Comparison of ENCODE assay signal across 10 cellular contexts in genomic region chr6:30818426-30818841, GRCh38.
DNase-seq lines count a peak whose midpoint lies in the region; ATAC-seq, FAIRE-seq and TF ChIP-seq lines count a peak whose summit lies in the region.
"Had no signal": no experiment of that assay in that cellular context is flagged by ENCODE, and none has a peak within 500 bp of the region (broad histone marks: within the 10 kb centered on the region; RNA-seq: fewer than 3 reads in every experiment).

No MANE protein-coding gene starts in this region.

- no peaks in the 10 kb centered on the region for H3K79me2 ChIP-seq in GM23338 (replicated peaks; ENCODE audit: insufficient read depth)

- CTCF ChIA-PET in BJ (lab: Yijun Ruan, JAX) (interaction anchor here (0.6 to 15.2 kb wide), 10 partner anchors 10 to 139 kb away, joined by 3 to 274 read pairs (median 3); partner anchors contain the start of genes DDR1 and VARS2), MCF 10A (lab: Yijun Ruan, JAX) (interaction anchor here (0.6 to 5.6 kb wide), 11 partner anchors 23 to 252 kb away, joined by 3 to 79 read pairs (median 26); partner anchors contain the start of genes DDR1 and IER3)

- intact Hi-C loops in MCF 10A (cut with micrococcal nuclease) (loop anchor here (1.0 kb wide), 1 partner anchor 37 kb away; no protein-coding TSS in a partner anchor), natural killer cell (cut with micrococcal nuclease) (no loop called here), left colon (cut with DNase I, micrococcal nuclease) (no loop called here), colonic mucosa (cut with DNase I) (no loop called here)

- H3K9me3 ChIP-seq in colonic mucosa = no peaks in the 10 kb centered on the region

- H3F3A ChIP-seq in GM23338 (replicated peaks; ENCODE audit: low read depth) = no peaks in the 10 kb centered on the region

- BruUV-seq in MCF 10A (replicated peaks; lab: Mats Ljungman, UMichigan) = no TSS peak

- H3K27me3 Mint-ChIP-seq in MCF 10A (ENCODE audit: insufficient read depth, unreplicated experiment) = no peaks in the 10 kb centered on the region
- H3K27me3 Mint-ChIP-seq in natural killer cell (ENCODE audit: low read depth in 2 of 2) = peaks cover 0 to 2% of the 10 kb centered on the region in 2 donors
- H3K27me3 Mint-ChIP-seq in GM23338 (ENCODE audit: insufficient read depth, low read depth, poor library complexity) = peaks cover 5% of the 10 kb centered on the region

- no peak overlapping the region for H3K4me2 ChIP-seq in GM23338

- H3K27me3 ChIP-seq in BJ (ENCODE audit: control insufficient read depth, insufficient read depth, low read length) (no peaks in the 10 kb centered on the region), GM23338 (ENCODE audit: insufficient read depth) (no peaks in the 10 kb centered on the region), colonic mucosa (no peaks in the 10 kb centered on the region)

- H3K36me3 Mint-ChIP-seq in MCF 10A (ENCODE audit: insufficient read depth, unreplicated experiment) (no peaks in the 10 kb centered on the region), natural killer cell (no peaks in the 10 kb centered on the region), GM23338 (ENCODE audit: low read depth) (no peaks in the 10 kb centered on the region)

- peak overlapping the region; percentile 92 for H3K27ac Mint-ChIP-seq in MCF 10A (ENCODE audit: low read depth, unreplicated experiment)
- H3K27ac Mint-ChIP-seq in natural killer cell = no peak overlapping the region
- no peak overlapping the region for H3K27ac Mint-ChIP-seq in GM23338

- DNase-seq in BJ (ENCODE audit: low read depth) = peak; percentile 64
- DNase-seq in HTR-8/SVneo (ENCODE audit: insufficient read length, low spot score) = peak; percentile 73
- DNase-seq in MCF 10A (ENCODE audit: unreplicated experiment) = peak; percentile 89
- DNase-seq in natural killer cell = no peak
- DNase-seq in NCI-H526 treated with DMSO at 0.1 percent for 48 hours (lab: John Stamatoyannopoulos, UW) = no peak
- no peak for DNase-seq in GM23338 (ENCODE audit: low spot score)
- no peak for DNase-seq in left colon
- DNase-seq in colonic mucosa = no peak
- DNase-seq: cerebellar nuclear complex had no signal

- ATAC-seq in natural killer cell (no peak), GM23338 (no peak), left colon (no peak)

- H3K36me3 ChIP-seq in BJ (ENCODE audit: control insufficient read depth, insufficient read depth, low read length) = no peaks in the 10 kb centered on the region
- H3K36me3 ChIP-seq in GM23338 (ENCODE audit: insufficient read depth) = no peaks in the 10 kb centered on the region
- H3K36me3 ChIP-seq in colonic mucosa = no peaks in the 10 kb centered on the region

- H3K9ac ChIP-seq in colonic mucosa (ENCODE audit: low read depth in 2 of 2, low read length in 2 of 2) = no peak overlapping the region

- H4K20me1 ChIP-seq in GM23338 (replicated peaks; ENCODE audit: insufficient read depth) = no peaks in the 10 kb centered on the region

- H3K4me3 ChIP-seq in BJ (ENCODE audit: low read depth, low read length) (no peak overlapping the region), GM23338 (no peak overlapping the region), colonic mucosa (no peak overlapping the region)

- no peak overlapping the region for H2AFZ ChIP-seq in GM23338

- H3K4me3 Mint-ChIP-seq in MCF 10A (ENCODE audit: unreplicated experiment) = no peak overlapping the region
- H3K4me3 Mint-ChIP-seq in natural killer cell = peak overlapping the region; percentile 36
- no peak overlapping the region for H3K4me3 Mint-ChIP-seq in GM23338

- no peaks in the 10 kb centered on the region; the same call in 1 of the 2 replicates for H3K9me2 ChIP-seq in GM23338 (ENCODE audit: insufficient read depth)

- H3K4me1 ChIP-seq in GM23338 (ENCODE audit: insufficient read depth) (no peaks in the 10 kb centered on the region), colonic mucosa (peaks cover 14% of the 10 kb centered on the region)

- no peak for FAIRE-seq in HTR-8/SVneo (lab: Jason Lieb, UNC)
- FAIRE-seq: H1 had no signal

- H3K9me3 Mint-ChIP-seq in MCF 10A (ENCODE audit: unreplicated experiment) (no peaks in the 10 kb centered on the region), natural killer cell (no peaks in the 10 kb centered on the region), GM23338 (no peaks in the 10 kb centered on the region; the same call in 2 of the 3 replicates)

- no peak overlapping the region for H3K27ac ChIP-seq in GM23338 (ENCODE audit: low read depth)
- H3K27ac ChIP-seq in colonic mucosa = no peak overlapping the region

- POLR2A ChIA-PET in BJ (lab: Charles Lee) = interaction anchor here (0.6 to 0.7 kb wide), 2 partner anchors 37 to 298 kb away, joined by 3 read pairs; no protein-coding TSS in a partner anchor
- POLR2A ChIA-PET in MCF 10A (lab: Yijun Ruan, JAX) = interaction anchor here (0.6 to 5.8 kb wide), 21 partner anchors 9 to 1009 kb away, joined by 3 to 159 read pairs (median 5); partner anchors contain the start of genes DDR1, FLOT1, IER3 and MDC1

- H3K4me1 Mint-ChIP-seq in MCF 10A (ENCODE audit: insufficient read depth, unreplicated experiment) (peaks cover 56% of the 10 kb centered on the region), natural killer cell (peaks cover 4 to 31% of the 10 kb centered on the region in 2 donors), GM23338 (peaks cover 11% of the 10 kb centered on the region)

- TF ChIP-seq CTCF in BJ (IDR thresholded peaks at IDR 0.05; ENCODE audit: insufficient read depth, low read depth, low read length) (no peak), MCF 10A (IDR thresholded peaks at IDR 0.05; ENCODE audit: unreplicated experiment) (no peak), natural killer cell (IDR thresholded peaks at IDR 0.05) (no peak), GM23338 (conservative IDR thresholded peaks at IDR 0.05; ENCODE audit: low read depth in 2 of 2) (no peak), colonic mucosa (IDR thresholded peaks at IDR 0.05) (no peak)

TF ChIP-seq in GM23338, 12 proteins besides CTCF, POLR2A, EP300 and RAD21 (continues in another document):
- TF ChIP-seq EZH2 (IDR thresholded peaks at IDR 0.05; ENCODE audit: low read depth, unreplicated experiment) (no peak), CREB1 (CRISPR knock-in tag; IDR thresholded peaks at IDR 0.05; ENCODE audit: low read depth) (no peak), ZNF114 (CRISPR knock-in tag; IDR thresholded peaks at IDR 0.05) (no peak), JUNB (IDR thresholded peaks at IDR 0.05; ENCODE audit: unreplicated experiment) (no peak), REST (IDR thresholded peaks at IDR 0.05; ENCODE audit: unreplicated experiment) (no peak), NANOG (IDR thresholded peaks at IDR 0.05; ENCODE audit: borderline replicate concordance) (no peak), ZNF331 (CRISPR knock-in tag; IDR thresholded peaks at IDR 0.05; ENCODE audit: low read depth) (no peak)
- TF ChIP-seq, protein P1, sequence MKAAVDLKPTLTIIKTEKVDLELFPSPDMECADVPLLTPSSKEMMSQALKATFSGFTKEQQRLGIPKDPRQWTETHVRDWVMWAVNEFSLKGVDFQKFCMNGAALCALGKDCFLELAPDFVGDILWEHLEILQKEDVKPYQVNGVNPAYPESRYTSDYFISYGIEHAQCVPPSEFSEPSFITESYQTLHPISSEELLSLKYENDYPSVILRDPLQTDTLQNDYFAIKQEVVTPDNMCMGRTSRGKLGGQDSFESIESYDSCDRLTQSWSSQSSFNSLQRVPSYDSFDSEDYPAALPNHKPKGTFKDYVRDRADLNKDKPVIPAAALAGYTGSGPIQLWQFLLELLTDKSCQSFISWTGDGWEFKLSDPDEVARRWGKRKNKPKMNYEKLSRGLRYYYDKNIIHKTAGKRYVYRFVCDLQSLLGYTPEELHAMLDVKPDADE (IDR thresholded peaks at IDR 0.05) = no peak

Comparison
In these comparisons a context has a peak if more than half of its experiments do, and no peak if none do; other contexts are left out.
1. DNase-seq: peak in BJ (single experiment), HTR-8/SVneo (single experiment) and MCF 10A (single experiment); none in natural killer cell (single experiment), NCI-H526 treated with DMSO at 0.1 percent for 48 hours (single experiment), GM23338 (single experiment), left colon (0 of 2) and colonic mucosa (single experiment).